Comparison of ENCODE assay signal across 1 cellular context in the genomic region with DNA sequence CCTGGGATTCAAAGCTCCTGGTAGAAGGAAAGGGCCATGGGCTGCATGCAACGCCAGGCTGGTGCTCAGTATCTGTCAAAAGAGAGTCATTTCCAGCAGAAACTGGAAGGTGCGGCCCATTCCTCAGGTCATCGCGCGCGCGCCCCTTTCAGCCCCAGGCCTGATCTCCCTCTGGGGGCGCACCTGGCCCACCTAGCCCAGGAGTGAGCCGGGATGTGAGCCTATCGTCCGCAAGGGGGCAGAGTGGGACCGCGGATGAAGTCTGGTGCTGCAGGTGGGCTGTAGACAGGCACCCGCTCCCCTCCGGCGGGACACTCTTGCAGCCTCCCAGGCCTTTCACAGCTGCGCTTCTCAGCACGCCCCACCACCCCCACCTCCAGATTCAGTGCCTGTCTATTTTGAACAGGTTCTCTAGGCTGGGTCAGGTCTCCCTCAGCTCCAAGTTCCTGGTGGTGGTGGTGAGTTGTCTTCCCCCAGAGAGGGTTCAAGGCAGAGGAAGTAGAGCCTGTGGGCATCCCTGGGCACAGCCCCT.
TF ChIP-seq lines count a peak whose summit lies in the region.

No MANE protein-coding gene starts in this region.

TF ChIP-seq in K562, 482 proteins besides CTCF, POLR2A, EP300 and RAD21 (continued from another document):
- TF ChIP-seq ZBTB34 (CRISPR knock-in tag; IDR thresholded peaks at IDR 0.05) (no peak), YBX1 (IDR thresholded peaks at IDR 0.05) (no peak), ZBTB7A (IDR thresholded peaks at IDR 0.05; ENCODE audit: borderline replicate concordance, control insufficient read depth, low read depth, low read length) (peak; percentile 96), ASH1L (IDR thresholded peaks at IDR 0.05; ENCODE audit: borderline replicate concordance, low read depth, partially characterized antibody) (no peak), CTCFL (IDR thresholded peaks at IDR 0.05; ENCODE audit: borderline replicate concordance, insufficient read depth, low read depth, low read length, poor library complexity, severe bottlenecking) (peak; percentile 30), CBFA2T2 (conservative IDR thresholded peaks at IDR 0.05) (no peak), DPF2 (IDR thresholded peaks at IDR 0.05) (no peak), NCOR1 (IDR thresholded peaks at IDR 0.05) (no peak), ZNF644 (tag; IDR thresholded peaks at IDR 0.05; ENCODE audit: low read depth) (no peak), SRF (CRISPR knock-in tag; IDR thresholded peaks at IDR 0.05) (no peak), HDAC1 (IDR thresholded peaks at IDR 0.05) (no peak), CREM (IDR thresholded peaks at IDR 0.05; ENCODE audit: low read depth) (0 out of 2 replicates have a peak, but pooled peaks have one; percentile 15), CBX8 (IDR thresholded peaks at IDR 0.05; ENCODE audit: borderline replicate concordance, extremely low read depth, low read depth, low read length, poor library complexity, severe bottlenecking) (no peak), TFAM (CRISPR knock-in tag; conservative IDR thresholded peaks at IDR 0.05) (no peak), CHD4 (IDR thresholded peaks at IDR 0.05; ENCODE audit: insufficient read depth, insufficient replicate concordance, low read depth, low read length, poor library complexity, severe bottlenecking) (no peak), ZNF232 (CRISPR knock-in tag; IDR thresholded peaks at IDR 0.05) (no peak), ZSCAN32 (CRISPR knock-in tag; IDR thresholded peaks at IDR 0.05) (no peak), ZNF347 (CRISPR knock-in tag; IDR thresholded peaks at IDR 0.05; ENCODE audit: low read depth) (no peak), CEBPB (tag; IDR thresholded peaks at IDR 0.05) (no peak), NR0B1 (IDR thresholded peaks at IDR 0.05; ENCODE audit: partially characterized antibody) (no peak), ZNF785 (CRISPR knock-in tag; IDR thresholded peaks at IDR 0.05) (no peak), SAP30 (IDR thresholded peaks at IDR 0.05; ENCODE audit: borderline replicate concordance, insufficient read depth, low read depth, low read length, poor library complexity, severe bottlenecking) (no peak), SRSF3 (IDR thresholded peaks at IDR 0.05; ENCODE audit: insufficient read depth, low read length) (no peak)
- TF ChIP-seq, protein P1, sequence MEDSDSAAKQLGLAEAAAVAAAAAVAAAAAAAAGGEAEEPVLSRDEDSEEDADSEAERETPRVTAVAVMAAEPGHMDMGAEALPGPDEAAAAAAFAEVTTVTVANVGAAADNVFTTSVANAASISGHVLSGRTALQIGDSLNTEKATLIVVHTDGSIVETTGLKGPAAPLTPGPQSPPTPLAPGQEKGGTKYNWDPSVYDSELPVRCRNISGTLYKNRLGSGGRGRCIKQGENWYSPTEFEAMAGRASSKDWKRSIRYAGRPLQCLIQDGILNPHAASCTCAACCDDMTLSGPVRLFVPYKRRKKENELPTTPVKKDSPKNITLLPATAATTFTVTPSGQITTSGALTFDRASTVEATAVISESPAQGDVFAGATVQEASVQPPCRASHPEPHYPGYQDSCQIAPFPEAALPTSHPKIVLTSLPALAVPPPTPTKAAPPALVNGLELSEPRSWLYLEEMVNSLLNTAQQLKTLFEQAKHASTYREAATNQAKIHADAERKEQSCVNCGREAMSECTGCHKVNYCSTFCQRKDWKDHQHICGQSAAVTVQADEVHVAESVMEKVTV (CRISPR knock-in tag; IDR thresholded peaks at IDR 0.05), result peak; percentile 58
- TF ChIP-seq, protein P2, sequence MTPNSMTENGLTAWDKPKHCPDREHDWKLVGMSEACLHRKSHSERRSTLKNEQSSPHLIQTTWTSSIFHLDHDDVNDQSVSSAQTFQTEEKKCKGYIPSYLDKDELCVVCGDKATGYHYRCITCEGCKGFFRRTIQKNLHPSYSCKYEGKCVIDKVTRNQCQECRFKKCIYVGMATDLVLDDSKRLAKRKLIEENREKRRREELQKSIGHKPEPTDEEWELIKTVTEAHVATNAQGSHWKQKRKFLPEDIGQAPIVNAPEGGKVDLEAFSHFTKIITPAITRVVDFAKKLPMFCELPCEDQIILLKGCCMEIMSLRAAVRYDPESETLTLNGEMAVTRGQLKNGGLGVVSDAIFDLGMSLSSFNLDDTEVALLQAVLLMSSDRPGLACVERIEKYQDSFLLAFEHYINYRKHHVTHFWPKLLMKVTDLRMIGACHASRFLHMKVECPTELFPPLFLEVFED (CRISPR knock-in tag; conservative IDR thresholded peaks at IDR 0.05), result no peak
- TF ChIP-seq, protein P3, sequence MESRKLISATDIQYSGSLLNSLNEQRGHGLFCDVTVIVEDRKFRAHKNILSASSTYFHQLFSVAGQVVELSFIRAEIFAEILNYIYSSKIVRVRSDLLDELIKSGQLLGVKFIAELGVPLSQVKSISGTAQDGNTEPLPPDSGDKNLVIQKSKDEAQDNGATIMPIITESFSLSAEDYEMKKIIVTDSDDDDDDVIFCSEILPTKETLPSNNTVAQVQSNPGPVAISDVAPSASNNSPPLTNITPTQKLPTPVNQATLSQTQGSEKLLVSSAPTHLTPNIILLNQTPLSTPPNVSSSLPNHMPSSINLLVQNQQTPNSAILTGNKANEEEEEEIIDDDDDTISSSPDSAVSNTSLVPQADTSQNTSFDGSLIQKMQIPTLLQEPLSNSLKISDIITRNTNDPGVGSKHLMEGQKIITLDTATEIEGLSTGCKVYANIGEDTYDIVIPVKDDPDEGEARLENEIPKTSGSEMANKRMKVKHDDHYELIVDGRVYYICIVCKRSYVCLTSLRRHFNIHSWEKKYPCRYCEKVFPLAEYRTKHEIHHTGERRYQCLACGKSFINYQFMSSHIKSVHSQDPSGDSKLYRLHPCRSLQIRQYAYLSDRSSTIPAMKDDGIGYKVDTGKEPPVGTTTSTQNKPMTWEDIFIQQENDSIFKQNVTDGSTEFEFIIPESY (CRISPR knock-in tag; IDR thresholded peaks at IDR 0.05), result peak; percentile 28; the same call in 1 of the 2 replicates
- TF ChIP-seq, protein P4, sequence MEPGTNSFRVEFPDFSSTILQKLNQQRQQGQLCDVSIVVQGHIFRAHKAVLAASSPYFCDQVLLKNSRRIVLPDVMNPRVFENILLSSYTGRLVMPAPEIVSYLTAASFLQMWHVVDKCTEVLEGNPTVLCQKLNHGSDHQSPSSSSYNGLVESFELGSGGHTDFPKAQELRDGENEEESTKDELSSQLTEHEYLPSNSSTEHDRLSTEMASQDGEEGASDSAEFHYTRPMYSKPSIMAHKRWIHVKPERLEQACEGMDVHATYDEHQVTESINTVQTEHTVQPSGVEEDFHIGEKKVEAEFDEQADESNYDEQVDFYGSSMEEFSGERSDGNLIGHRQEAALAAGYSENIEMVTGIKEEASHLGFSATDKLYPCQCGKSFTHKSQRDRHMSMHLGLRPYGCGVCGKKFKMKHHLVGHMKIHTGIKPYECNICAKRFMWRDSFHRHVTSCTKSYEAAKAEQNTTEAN (CRISPR knock-in tag; IDR thresholded peaks at IDR 0.05), result no peak
- TF ChIP-seq, protein P5, sequence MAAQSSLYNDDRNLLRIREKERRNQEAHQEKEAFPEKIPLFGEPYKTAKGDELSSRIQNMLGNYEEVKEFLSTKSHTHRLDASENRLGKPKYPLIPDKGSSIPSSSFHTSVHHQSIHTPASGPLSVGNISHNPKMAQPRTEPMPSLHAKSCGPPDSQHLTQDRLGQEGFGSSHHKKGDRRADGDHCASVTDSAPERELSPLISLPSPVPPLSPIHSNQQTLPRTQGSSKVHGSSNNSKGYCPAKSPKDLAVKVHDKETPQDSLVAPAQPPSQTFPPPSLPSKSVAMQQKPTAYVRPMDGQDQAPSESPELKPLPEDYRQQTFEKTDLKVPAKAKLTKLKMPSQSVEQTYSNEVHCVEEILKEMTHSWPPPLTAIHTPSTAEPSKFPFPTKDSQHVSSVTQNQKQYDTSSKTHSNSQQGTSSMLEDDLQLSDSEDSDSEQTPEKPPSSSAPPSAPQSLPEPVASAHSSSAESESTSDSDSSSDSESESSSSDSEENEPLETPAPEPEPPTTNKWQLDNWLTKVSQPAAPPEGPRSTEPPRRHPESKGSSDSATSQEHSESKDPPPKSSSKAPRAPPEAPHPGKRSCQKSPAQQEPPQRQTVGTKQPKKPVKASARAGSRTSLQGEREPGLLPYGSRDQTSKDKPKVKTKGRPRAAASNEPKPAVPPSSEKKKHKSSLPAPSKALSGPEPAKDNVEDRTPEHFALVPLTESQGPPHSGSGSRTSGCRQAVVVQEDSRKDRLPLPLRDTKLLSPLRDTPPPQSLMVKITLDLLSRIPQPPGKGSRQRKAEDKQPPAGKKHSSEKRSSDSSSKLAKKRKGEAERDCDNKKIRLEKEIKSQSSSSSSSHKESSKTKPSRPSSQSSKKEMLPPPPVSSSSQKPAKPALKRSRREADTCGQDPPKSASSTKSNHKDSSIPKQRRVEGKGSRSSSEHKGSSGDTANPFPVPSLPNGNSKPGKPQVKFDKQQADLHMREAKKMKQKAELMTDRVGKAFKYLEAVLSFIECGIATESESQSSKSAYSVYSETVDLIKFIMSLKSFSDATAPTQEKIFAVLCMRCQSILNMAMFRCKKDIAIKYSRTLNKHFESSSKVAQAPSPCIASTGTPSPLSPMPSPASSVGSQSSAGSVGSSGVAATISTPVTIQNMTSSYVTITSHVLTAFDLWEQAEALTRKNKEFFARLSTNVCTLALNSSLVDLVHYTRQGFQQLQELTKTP (IDR thresholded peaks at IDR 0.05; ENCODE audit: low read depth in 1 of 2, partially characterized antibody in 2 of 2), result no peak
- TF ChIP-seq, protein P6, sequence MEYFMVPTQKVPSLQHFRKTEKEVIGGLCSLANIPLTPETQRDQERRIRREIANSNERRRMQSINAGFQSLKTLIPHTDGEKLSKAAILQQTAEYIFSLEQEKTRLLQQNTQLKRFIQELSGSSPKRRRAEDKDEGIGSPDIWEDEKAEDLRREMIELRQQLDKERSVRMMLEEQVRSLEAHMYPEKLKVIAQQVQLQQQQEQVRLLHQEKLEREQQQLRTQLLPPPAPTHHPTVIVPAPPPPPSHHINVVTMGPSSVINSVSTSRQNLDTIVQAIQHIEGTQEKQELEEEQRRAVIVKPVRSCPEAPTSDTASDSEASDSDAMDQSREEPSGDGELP (CRISPR knock-in tag; IDR thresholded peaks at IDR 0.05; ENCODE audit: borderline replicate concordance), result peak; percentile 69; the same call in 1 of the 2 replicates
- TF ChIP-seq, protein P7, sequence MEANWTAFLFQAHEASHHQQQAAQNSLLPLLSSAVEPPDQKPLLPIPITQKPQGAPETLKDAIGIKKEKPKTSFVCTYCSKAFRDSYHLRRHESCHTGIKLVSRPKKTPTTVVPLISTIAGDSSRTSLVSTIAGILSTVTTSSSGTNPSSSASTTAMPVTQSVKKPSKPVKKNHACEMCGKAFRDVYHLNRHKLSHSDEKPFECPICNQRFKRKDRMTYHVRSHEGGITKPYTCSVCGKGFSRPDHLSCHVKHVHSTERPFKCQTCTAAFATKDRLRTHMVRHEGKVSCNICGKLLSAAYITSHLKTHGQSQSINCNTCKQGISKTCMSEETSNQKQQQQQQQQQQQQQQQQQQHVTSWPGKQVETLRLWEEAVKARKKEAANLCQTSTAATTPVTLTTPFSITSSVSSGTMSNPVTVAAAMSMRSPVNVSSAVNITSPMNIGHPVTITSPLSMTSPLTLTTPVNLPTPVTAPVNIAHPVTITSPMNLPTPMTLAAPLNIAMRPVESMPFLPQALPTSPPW (CRISPR knock-in tag; IDR thresholded peaks at IDR 0.05), result peak; percentile 35; the same call in 1 of the 2 replicates
